In the genomic region with DNA sequence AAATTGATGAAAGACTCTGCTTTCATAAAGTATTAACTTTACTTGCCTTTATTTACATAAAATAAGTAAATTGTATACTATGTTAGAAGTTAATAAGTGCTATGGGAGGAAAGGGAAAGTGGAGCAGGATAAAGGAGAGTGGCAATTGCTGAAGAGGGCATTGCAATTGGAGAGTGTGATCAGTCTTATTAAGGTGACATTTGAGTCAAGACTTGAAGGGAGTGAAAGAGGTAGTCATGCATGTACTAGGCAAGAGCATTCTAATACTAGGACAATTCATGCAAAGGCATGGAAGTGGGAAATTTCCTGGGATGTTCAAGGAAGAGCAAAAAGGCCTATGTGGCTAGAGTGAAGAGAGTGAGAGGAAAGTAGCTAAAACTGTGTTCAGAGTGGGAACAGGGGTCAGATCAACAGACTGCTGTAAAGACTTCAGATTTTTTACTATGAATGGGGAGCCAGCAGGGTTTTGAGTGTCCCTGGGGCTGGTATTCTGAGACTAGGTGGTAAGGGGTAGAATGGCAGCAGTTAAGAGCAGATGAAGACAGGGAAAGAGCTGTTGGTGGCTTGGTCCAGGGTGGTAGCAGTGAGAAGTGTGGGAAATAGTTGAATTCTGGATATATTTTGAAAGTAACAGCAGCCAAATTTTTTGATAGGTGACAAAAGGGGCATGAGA, we compare ENCODE assay signal across 1 cellular context.
TF ChIP-seq lines count a peak whose summit lies in the region.

No MANE protein-coding gene starts in this region.

TF ChIP-seq in GM12878, 131 proteins besides CTCF, POLR2A, EP300 and RAD21 (continued from another document):
- TF ChIP-seq GATAD2B (conservative IDR thresholded peaks at IDR 0.05; ENCODE audit: low read depth) (no peak), ETV6 (conservative IDR thresholded peaks at IDR 0.05 in 1 of 2, IDR thresholded peaks at IDR 0.05 in 1 of 2; ENCODE audit: borderline replicate concordance in 1 of 2, low read depth in 1 of 2) (no peak), ATF7 (IDR thresholded peaks at IDR 0.05; ENCODE audit: low read depth) (no peak), RFX5 (IDR thresholded peaks at IDR 0.05; ENCODE audit: low read depth, low read length) (no peak), BHLHE40 (IDR thresholded peaks at IDR 0.05; ENCODE audit: borderline replicate concordance in 1 of 2, low read depth in 2 of 2, low read length in 1 of 2) (no peak)
